ENCODE assay signal across 11 cellular contexts in genomic region chr15:31306426-31307269, GRCh38. TPM values are rescaled to one million over a fixed set of nuclear protein-coding genes. Genes with fewer than 3 reads are reported as not detected.
DNase-seq lines count a peak whose midpoint lies in the region; ATAC-seq and TF ChIP-seq lines count a peak whose summit lies in the region.
"Had no signal": no experiment of that assay in that cellular context is flagged by ENCODE, and none has a peak within 500 bp of the region (broad histone marks: within the 10 kb centered on the region; RNA-seq: fewer than 3 reads in every experiment).

No MANE protein-coding gene starts in this region.

- TF ChIP-seq CTCF in stomach (IDR thresholded peaks at IDR 0.05): no peak

- no peaks in the 10 kb centered on the region for H3K9me3 ChIP-seq in stomach

- TF ChIP-seq EP300 in stomach (IDR thresholded peaks at IDR 0.05): no peak

- DNase-seq in NCI-H1092 treated with DMSO at 0.1 percent for 48 hours (lab: John Stamatoyannopoulos, UW) (peak; percentile 75), SW480 (ENCODE audit: low spot score) (peak; percentile 83), iPS DF 4.7 (ENCODE audit: extremely low read depth, low spot score) (peak; percentile 90), stomach (peak; percentile 74), NCI-H2196 treated with DMSO at 0.1 percent for 48 hours (lab: John Stamatoyannopoulos, UW; ENCODE audit: unreplicated experiment) (no peak)
- no peak for DNase-seq in stimulated activated CD4-positive, alpha-beta T cell treated with anti-CD3 and anti-CD28 coated beads, Interleukin-2, amount 100 ng/mL, for 24 hours
- DNase-seq: naive thymus-derived CD4-positive, alpha-beta T cell; stimulated activated naive B cell treated with anti-CD40 and anti-IgM and Interleukin-4, amounts not matched to agents 10 μg/mL and 1 μg/mL and 100 μg/mL, for 72 hours had no signal

- H3K4me3 ChIP-seq in stomach: no peak overlapping the region
- H3K4me3 ChIP-seq: cardiac muscle cell had no signal

- intact Hi-C loops in stomach (cut with DNase I; ENCODE audit: low total_unique reads): no loop called here

- WGBS in stomach, 5 donors: 32 to 65% (median 46%) methylated on average over 26 to 30 of the region's 30 CpGs

- peak overlapping the region in 2 of 5 donors; percentile 12 to 38 for H3K27ac ChIP-seq in stomach
- H3K27ac ChIP-seq: cardiac muscle cell had no signal

- peaks cover 0 to 14% (median 0%) of the 10 kb centered on the region in 3 donors for H3K27me3 ChIP-seq in stomach

- no peaks in the 10 kb centered on the region for H3K36me3 ChIP-seq in stomach
- H3K36me3 ChIP-seq: cardiac muscle cell had no signal

- TF ChIP-seq POLR2A in stomach (IDR thresholded peaks at IDR 0.05): no peak

- ATAC-seq in HG03095 (IDR thresholded peaks at IDR 0.05; ENCODE audit: unreplicated experiment) (no peak), GM18511 (IDR thresholded peaks at IDR 0.05; ENCODE audit: unreplicated experiment) (no peak)
- ATAC-seq: naive thymus-derived CD4-positive, alpha-beta T cell; stimulated activated naive B cell treated with anti-CD40 and anti-IgM and Interleukin-4, amounts not matched to agents 10 μg/mL and 1 μg/mL and 100 μg/mL, for 72 hours had no signal

- H3K4me1 ChIP-seq in stomach: peaks cover 6 to 34% (median 28%) of the 10 kb centered on the region in 4 donors

RNA-seq across cellular contexts. Expression of gene KLF13, which starts 20.0 kb away (rescaled TPM):
- total RNA-seq in stomach: 10 to 100 TPM in 4 of 5 donors, 1 to 10 TPM in 1; 9.3 to 74.0 (median 38.8) TPM
- polyA plus RNA-seq in stomach: 10 to 100 TPM; 23.0 to 30.7 (median 24.3) TPM

Comparison
In these comparisons a context has a peak if more than half of its experiments do, and no peak if none do; other contexts are left out.
1. DNase-seq: peak in NCI-H1092 treated with DMSO at 0.1 percent for 48 hours (single experiment), SW480 (single experiment), iPS DF 4.7 (single experiment) and stomach (single experiment); none in stimulated activated CD4-positive, alpha-beta T cell treated with anti-CD3 and anti-CD28 coated beads, Interleukin-2, amount 100 ng/mL, for 24 hours (0 of 2) and NCI-H2196 treated with DMSO at 0.1 percent for 48 hours (single experiment).